8 cellular contexts compared by ENCODE assay signal in the genomic region with DNA sequence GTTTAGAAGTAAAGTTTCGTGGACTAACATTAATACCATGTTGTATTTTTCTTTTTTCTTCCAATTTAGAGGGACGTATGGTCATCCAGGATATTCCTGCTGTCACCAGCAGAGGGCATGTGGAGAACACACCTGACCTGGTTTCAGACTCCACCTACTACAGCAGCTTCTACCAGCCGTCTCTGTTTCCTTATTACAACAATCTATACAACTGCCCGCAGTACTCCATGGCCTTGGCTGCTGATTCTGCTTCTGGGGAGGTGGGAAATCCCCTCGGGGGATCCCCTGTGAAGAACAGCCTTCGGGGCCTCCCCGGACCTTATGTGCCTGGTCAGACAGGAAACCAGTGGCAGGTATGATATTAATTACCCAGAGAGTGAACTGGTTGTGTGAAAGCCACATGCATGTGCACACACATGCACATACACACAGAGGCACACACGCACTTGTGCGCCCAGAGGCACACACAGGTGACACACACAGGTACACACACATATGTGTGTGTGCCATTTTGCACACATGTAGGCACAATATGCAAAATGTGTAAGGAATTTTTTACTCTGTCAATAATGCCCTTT.
DNase-seq lines count a peak whose midpoint lies in the region; ATAC-seq and TF ChIP-seq lines count a peak whose summit lies in the region.

No MANE protein-coding gene starts in this region.

- DNase-seq in GM13976 (ENCODE audit: low spot score) (peak; percentile 87), NCI-H1105 (lab: John Stamatoyannopoulos, UW) (peak; percentile 49), T-helper 2 cell (peak in 4 of 5 experiments; percentile 8 to 74 (median 21)), astrocyte of the hippocampus (ENCODE audit: low read depth, low spot score) (peak; percentile 70), inferior parietal cortex (ENCODE audit: extremely low spot score) (peak; percentile 44)
- DNase-seq in stimulated activated CD4-positive, alpha-beta T cell treated with anti-CD3 and anti-CD28 coated beads, Interleukin-1b, Interleukin-23, amount 100 ng/mL, for 48 hours = peak; percentile 68

- in situ Hi-C loops in GM13976 (cut with MboI; ENCODE audit: low sequenced_read_pairs, unreplicated experiment) = loop anchor here (5.0 kb wide), 1 partner anchor 103 kb away; no protein-coding TSS in a partner anchor

- ATAC-seq in HG02763 (IDR thresholded peaks at IDR 0.05; ENCODE audit: unreplicated experiment) = peak; percentile 99

- H3K27ac ChIP-seq in 22Rv1 = no peak overlapping the region

- peak; percentile 91 for TF ChIP-seq CTCF in 22Rv1 (IDR thresholded peaks at IDR 0.05)
- TF ChIP-seq CTCF in GM13976 (IDR thresholded peaks at IDR 0.05; ENCODE audit: borderline replicate concordance, control extremely low read depth, extremely low read depth, insufficient read depth, missing control alignments) = peak; percentile 83

Comparison
In these comparisons a context has a peak if more than half of its experiments do, and no peak if none do; other contexts are left out.
1. DNase-seq: peak in every context shown above with its lines; median percentile 87 in GM13976; 70 in astrocyte of the hippocampus; 68 in stimulated activated CD4-positive, alpha-beta T cell treated with anti-CD3 and anti-CD28 coated beads, Interleukin-1b, Interleukin-23, amount 100 ng/mL, for 48 hours; 49 in NCI-H1105; 44 in inferior parietal cortex; 21 in T-helper 2 cell.